16 cellular contexts compared by ENCODE assay signal in genomic region chr4:35697203-35697736, GRCh38.
DNase-seq lines count a peak whose midpoint lies in the region; ATAC-seq and TF ChIP-seq lines count a peak whose summit lies in the region.
"Had no signal": no experiment of that assay in that cellular context is flagged by ENCODE, and none has a peak within 500 bp of the region (broad histone marks: within the 10 kb centered on the region; RNA-seq: fewer than 3 reads in every experiment).

No MANE protein-coding gene starts in this region.

- WGBS in lower leg skin, 2 donors: 86 to 89% methylated on average over 2 of the region's 2 CpGs

- no peaks in the 10 kb centered on the region for H3K27me3 ChIP-seq in SJCRH30
- H3K27me3 ChIP-seq: right lobe of liver, vagina had no signal

- TF ChIP-seq CTCF in mucosa of descending colon (IDR thresholded peaks at IDR 0.05) (no peak), lower leg skin (IDR thresholded peaks at IDR 0.05) (no peak)

- TF ChIP-seq POLR2A in lower leg skin (IDR thresholded peaks at IDR 0.05): no peak

- H3K36me3 ChIP-seq in mucosa of descending colon (ENCODE audit: low read depth): no peaks in the 10 kb centered on the region
- H3K36me3 ChIP-seq in SJCRH30: no peaks in the 10 kb centered on the region
- H3K36me3 ChIP-seq: right lobe of liver, vagina had no signal

- DNase-seq in medulla oblongata (ENCODE audit: extremely low spot score) (no peak), mucosa of descending colon (no peak), lower leg skin (ENCODE audit: low spot score in 2 of 2) (no peak), SJCRH30 (no peak)
- DNase-seq: activated CD4-positive, alpha-beta T cell treated with anti-CD3 and anti-CD28 coated beads, Interleukin-2, amount 10 ng/mL, durations not matched to agents 7 days and 5 days; CD4-positive, alpha-beta memory T cell; GOT3; NCI-H1930; NCI-H524; right lobe of liver had no signal

- H3K4me3 ChIP-seq in mucosa of descending colon (no peak overlapping the region), lower leg skin (ENCODE audit: low read depth, poor library complexity, severe bottlenecking) (no peak overlapping the region), SJCRH30 (no peak overlapping the region)
- H3K4me3 ChIP-seq: coronary artery, right lobe of liver, vagina had no signal

- peak; percentile 97 for ATAC-seq in GM18508 (IDR thresholded peaks at IDR 0.05; ENCODE audit: insufficient read depth, unreplicated experiment)
- peak; percentile 92 for ATAC-seq in GM19452 (IDR thresholded peaks at IDR 0.05; ENCODE audit: unreplicated experiment)
- ATAC-seq in HG02798 (IDR thresholded peaks at IDR 0.05; ENCODE audit: poor library complexity, unreplicated experiment): peak; percentile 68
- ATAC-seq in HG03378 (IDR thresholded peaks at IDR 0.05; ENCODE audit: unreplicated experiment): peak; percentile 90
- ATAC-seq in mucosa of descending colon: no peak
- ATAC-seq: right lobe of liver had no signal

- intact Hi-C loops in mucosa of descending colon (cut with DNase I, micrococcal nuclease) (no loop called here), lower leg skin (cut with DNase I; ENCODE audit: low total_unique reads) (no loop called here)

- H3K9me3 ChIP-seq in mucosa of descending colon (peaks cover 12% of the 10 kb centered on the region), SJCRH30 (replicated peaks) (no peaks in the 10 kb centered on the region)
- H3K9me3 ChIP-seq: right lobe of liver, vagina had no signal

- H3K27ac ChIP-seq in SJCRH30: no peak overlapping the region
- H3K27ac ChIP-seq: coronary artery, right lobe of liver, vagina had no signal

- H3K4me1 ChIP-seq in mucosa of descending colon (ENCODE audit: low read depth) (no peaks in the 10 kb centered on the region), SJCRH30 (no peaks in the 10 kb centered on the region)
- H3K4me1 ChIP-seq: right lobe of liver, vagina had no signal
